ENCODE assay signal across 2 cellular contexts in genomic region chr7:5492249-5493020, GRCh38.
TF ChIP-seq lines count a peak whose summit lies in the region.

No MANE protein-coding gene starts in this region.

TF ChIP-seq in H1, 55 proteins besides CTCF, POLR2A, EP300 and RAD21:
- TF ChIP-seq SUZ12 (IDR thresholded peaks at IDR 0.05; ENCODE audit: low read length) (no peak), SRF (IDR thresholded peaks at IDR 0.05; ENCODE audit: low read depth, low read length) (peak; percentile 47; the same call in 1 of the 2 replicates), KDM1A (IDR thresholded peaks at IDR 0.05; ENCODE audit: borderline replicate concordance, low read length) (no peak), USF2 (IDR thresholded peaks at IDR 0.05; ENCODE audit: low read length) (0 out of 2 replicates have a peak, but pooled peaks have one; percentile 25), MAFK (IDR thresholded peaks at IDR 0.05; ENCODE audit: low read depth, low read length) (no peak), CHD7 (IDR thresholded peaks at IDR 0.05; ENCODE audit: insufficient replicate concordance, low read length) (no peak)

TF ChIP-seq in GM12891, 5 proteins besides CTCF, POLR2A, EP300 and RAD21:
- TF ChIP-seq TAF1 (IDR thresholded peaks at IDR 0.05; ENCODE audit: low read depth, low read length) (no peak), POU2F2 (IDR thresholded peaks at IDR 0.05; ENCODE audit: low read depth, low read length) (no peak), POLR2AphosphoS5 (IDR thresholded peaks at IDR 0.05; ENCODE audit: low read depth, low read length) (no peak), PAX5 (IDR thresholded peaks at IDR 0.05; ENCODE audit: insufficient read depth, low read length, severe bottlenecking) (no peak), SPI1 (IDR thresholded peaks at IDR 0.05; ENCODE audit: low read depth, low read length) (no peak)
